22 cellular contexts compared by ENCODE assay signal in genomic region chr7:151777913-151778670, GRCh38.
"Had no signal": no experiment of that assay in that cellular context is flagged by ENCODE, and none has a peak within 500 bp of the region (broad histone marks: within the 10 kb centered on the region; RNA-seq: fewer than 3 reads in every experiment).

No MANE protein-coding gene starts in this region.

- ATAC-seq: activated naive CD8-positive, alpha-beta T cell treated with anti-CD3 and anti-CD28 coated beads, Interleukin-2, amount 50 U/mL, for 24 hours; activated T-cell treated with anti-CD3 and anti-CD28 coated beads, Interleukin-2, amount 50 U/mL, for 4 hours; T-cell had no signal

- H3K27ac ChIP-seq: brain microvascular endothelial cell, cardiac muscle cell, KMS-11, SK-N-MC, VCaP had no signal

- H3K27me3 ChIP-seq: cardiac muscle cell had no signal

- H3K9me3 Mint-ChIP-seq: activated CD4-positive, alpha-beta memory T cell treated with anti-CD3 and anti-CD28 coated beads for 36 hours; activated CD4-positive, alpha-beta T cell treated with anti-CD3 and anti-CD28 coated beads, Interleukin-2, amount 10 ng/mL, durations not matched to agents 7 days and 5 days; activated naive CD8-positive, alpha-beta T cell treated with anti-CD3 and anti-CD28 coated beads, Interleukin-2, amount 50 U/mL, for 24 hours; activated T-cell treated with anti-CD3 and anti-CD28 coated beads, Interleukin-2, amount 50 U/mL, for 4 hours; T-cell had no signal

- DNase-seq: activated CD4-positive, alpha-beta memory T cell treated with anti-CD3 and anti-CD28 coated beads for 36 hours; activated CD4-positive, alpha-beta T cell treated with anti-CD3 and anti-CD28 coated beads, Interleukin-2, amount 10 ng/mL, durations not matched to agents 7 days and 5 days; activated CD4-positive, CD25-positive, alpha-beta regulatory T cell; activated CD8-positive, alpha-beta memory T cell treated with anti-CD3 and anti-CD28 coated beads for 24 hours; activated naive CD4-positive, alpha-beta T cell treated with anti-CD3 and anti-CD28 coated beads, Interleukin-2, amount 50 U/mL, for 16 hours; activated naive CD8-positive, alpha-beta T cell treated with anti-CD3 and anti-CD28 coated beads, Interleukin-2, amount 50 U/mL, for 24 hours; activated T-cell treated with anti-CD3 and anti-CD28 coated beads, Interleukin-2, amount 50 U/mL, for 4 hours; amygdala; brain microvascular endothelial cell; NCI-H1092; NCI-H1417 treated with DMSO at 0.1 percent for 48 hours; NCI-H1694; NCI-H2029; NCI-H345; NCI-H510A; NCI-H526 treated with DMSO at 0.1 percent for 48 hours; NCI-H82; T-cell had no signal

- H3K4me3 ChIP-seq: cardiac muscle cell, SK-N-MC had no signal

- H3K4me3 Mint-ChIP-seq: activated CD4-positive, alpha-beta memory T cell treated with anti-CD3 and anti-CD28 coated beads for 36 hours; activated CD4-positive, alpha-beta T cell treated with anti-CD3 and anti-CD28 coated beads, Interleukin-2, amount 10 ng/mL, durations not matched to agents 7 days and 5 days; activated naive CD8-positive, alpha-beta T cell treated with anti-CD3 and anti-CD28 coated beads, Interleukin-2, amount 50 U/mL, for 24 hours; activated T-cell treated with anti-CD3 and anti-CD28 coated beads, Interleukin-2, amount 50 U/mL, for 4 hours; T-cell had no signal

- H3K27ac Mint-ChIP-seq: activated CD4-positive, alpha-beta memory T cell treated with anti-CD3 and anti-CD28 coated beads for 36 hours; activated CD4-positive, alpha-beta T cell treated with anti-CD3 and anti-CD28 coated beads, Interleukin-2, amount 10 ng/mL, durations not matched to agents 7 days and 5 days; activated naive CD8-positive, alpha-beta T cell treated with anti-CD3 and anti-CD28 coated beads, Interleukin-2, amount 50 U/mL, for 24 hours had no signal

- H3K27me3 Mint-ChIP-seq: activated CD4-positive, alpha-beta memory T cell treated with anti-CD3 and anti-CD28 coated beads for 36 hours; activated CD4-positive, alpha-beta T cell treated with anti-CD3 and anti-CD28 coated beads, Interleukin-2, amount 10 ng/mL, durations not matched to agents 7 days and 5 days; activated naive CD8-positive, alpha-beta T cell treated with anti-CD3 and anti-CD28 coated beads, Interleukin-2, amount 50 U/mL, for 24 hours; T-cell had no signal

- H3K36me3 ChIP-seq: brain microvascular endothelial cell, cardiac muscle cell had no signal
